ENCODE assay signal across 9 cellular contexts in genomic region chr7:38070718-38071117, GRCh38.
DNase-seq lines count a peak whose midpoint lies in the region; ATAC-seq and TF ChIP-seq lines count a peak whose summit lies in the region.
"Had no signal": no experiment of that assay in that cellular context is flagged by ENCODE, and none has a peak within 500 bp of the region (broad histone marks: within the 10 kb centered on the region; RNA-seq: fewer than 3 reads in every experiment).

No MANE protein-coding gene starts in this region.

- no peak overlapping the region for H3K4me3 ChIP-seq in SK-N-SH (ENCODE audit: low read depth in 2 of 2, low read length in 1 of 2)
- H3K4me3 ChIP-seq: skin epidermis had no signal

- peak; percentile 50 for ATAC-seq in GM18511 (IDR thresholded peaks at IDR 0.05; ENCODE audit: unreplicated experiment)
- no peak for ATAC-seq in HG03520 (IDR thresholded peaks at IDR 0.05; ENCODE audit: unreplicated experiment)
- no peak for ATAC-seq in HG03280 (IDR thresholded peaks at IDR 0.05; ENCODE audit: unreplicated experiment)

- no peaks in the 10 kb centered on the region for H3K79me2 ChIP-seq in SK-N-SH (ENCODE audit: insufficient read depth)

- POLR2A ChIA-PET in SK-N-SH (lab: Yijun Ruan, JAX): no interaction called here

- H3K9me3 ChIP-seq in SK-N-SH: no peaks in the 10 kb centered on the region

- 14% methylated on average over 1 of the region's 1 CpG for WGBS in SK-N-SH (ENCODE audit: low lambda C conversion rate)

- no peak overlapping the region for H3K4me2 ChIP-seq in SK-N-SH

- no peaks in the 10 kb centered on the region; a peak in 1 of 4 replicates for H3K4me1 ChIP-seq in SK-N-SH (ENCODE audit: control insufficient read depth in 1 of 2, insufficient read depth in 2 of 2, low read depth in 1 of 2, low read length in 1 of 2)

- TF ChIP-seq RAD21 in SK-N-SH (IDR thresholded peaks at IDR 0.05; ENCODE audit: low read length): peak; percentile 54

- H3K27me3 ChIP-seq in SK-N-SH (ENCODE audit: insufficient read depth): no peaks in the 10 kb centered on the region

- TF ChIP-seq EP300 in SK-N-SH (IDR thresholded peaks at IDR 0.05; ENCODE audit: borderline replicate concordance in 1 of 2, low read depth in 1 of 2, low read length in 1 of 2): peak in 1 of 2 experiments; percentile 72; a peak in 2 of 4 replicates

- TF ChIP-seq CTCF in SK-N-SH (IDR thresholded peaks at IDR 0.05): peak; percentile 69

- no peak overlapping the region for H2AFZ ChIP-seq in SK-N-SH (ENCODE audit: low read depth)

- no peaks in the 10 kb centered on the region for H4K20me1 ChIP-seq in SK-N-SH (ENCODE audit: insufficient read depth)

- H3F3A ChIP-seq in SK-N-SH (replicated peaks; ENCODE audit: insufficient read depth): no peaks in the 10 kb centered on the region

- DNase-seq in ACHN (peak; percentile 48), SK-N-SH (peak; percentile 73), iPS DF 19.7 (ENCODE audit: low read depth, low spot score) (peak; percentile 47), NCI-H2227 treated with DMSO at 0.1 percent for 48 hours (lab: John Stamatoyannopoulos, UW) (no peak), ureter (ENCODE audit: low spot score) (no peak)

- H3K9me2 ChIP-seq in SK-N-SH: no peaks in the 10 kb centered on the region

- in situ Hi-C loops in ACHN (cut with HindIII; ENCODE audit: low pct_ligation_motif_present, low pct_unique_long_range_greater_than_20kb, low sequenced_read_pairs): no loop called here

- H3K36me3 ChIP-seq in SK-N-SH (replicated peaks in 1 of 2; ENCODE audit: control insufficient read depth in 1 of 2, insufficient read depth in 2 of 2, low read length in 1 of 2): no peaks in the 10 kb centered on the region

- CTCF ChIA-PET in SK-N-SH (lab: Yijun Ruan, JAX): interaction anchor here (0.6 to 4.3 kb wide), 26 partner anchors 9 to 178 kb away, joined by 3 to 23 read pairs (median 5); partner anchors contain the start of genes EPDR1 and SFRP4

- no peak overlapping the region for H3K9ac ChIP-seq in SK-N-SH

- peak overlapping the region in 1 of 2 experiments; percentile 69; a peak in 2 of 4 replicates for H3K27ac ChIP-seq in SK-N-SH (ENCODE audit: low read depth in 2 of 2, low read length in 1 of 2)
- H3K27ac ChIP-seq: skin epidermis had no signal

TF ChIP-seq in SK-N-SH, 30 proteins besides CTCF, POLR2A, EP300 and RAD21 (continues in another document):
- TF ChIP-seq SIN3A (IDR thresholded peaks at IDR 0.05; ENCODE audit: borderline replicate concordance, low read depth, low read length) (no peak), TCF12 (IDR thresholded peaks at IDR 0.05) (no peak), POLR2AphosphoS5 (IDR thresholded peaks at IDR 0.05; ENCODE audit: low read depth, low read length) (no peak), USF2 (IDR thresholded peaks at IDR 0.05; ENCODE audit: borderline replicate concordance, low read depth, low read length) (no peak), TAF1 (IDR thresholded peaks at IDR 0.05; ENCODE audit: borderline replicate concordance, low read depth, low read length) (no peak), SMC3 (IDR thresholded peaks at IDR 0.05; ENCODE audit: low read depth, low read length) (peak; percentile 29; the same call in 1 of the 2 replicates), ZBTB33 (IDR thresholded peaks at IDR 0.05; ENCODE audit: borderline replicate concordance, low read depth) (no peak), IRF3 (IDR thresholded peaks at IDR 0.05; ENCODE audit: low read depth, low read length) (no peak), MEF2A (IDR thresholded peaks at IDR 0.05; ENCODE audit: borderline replicate concordance, low read depth) (no peak), FOXJ3 (CRISPR knock-in tag; IDR thresholded peaks at IDR 0.05) (no peak), RFX5 (IDR thresholded peaks at IDR 0.05; ENCODE audit: low read length) (peak; percentile 45; the same call in 1 of the 2 replicates), NRF1 (IDR thresholded peaks at IDR 0.05; ENCODE audit: low read depth, low read length) (no peak), FOSL2 (IDR thresholded peaks at IDR 0.05; ENCODE audit: borderline replicate concordance, low read depth) (no peak), GATA2 (CRISPR knock-in tag; IDR thresholded peaks at IDR 0.05) (peak; percentile 50; the same call in 1 of the 2 replicates), FOXM1 (IDR thresholded peaks at IDR 0.05; ENCODE audit: low read depth) (no peak), RCOR1 (IDR thresholded peaks at IDR 0.05; ENCODE audit: low read length) (peak; percentile 68), GABPA (IDR thresholded peaks at IDR 0.05; ENCODE audit: low read depth) (no peak)
- TF ChIP-seq, protein P1, sequence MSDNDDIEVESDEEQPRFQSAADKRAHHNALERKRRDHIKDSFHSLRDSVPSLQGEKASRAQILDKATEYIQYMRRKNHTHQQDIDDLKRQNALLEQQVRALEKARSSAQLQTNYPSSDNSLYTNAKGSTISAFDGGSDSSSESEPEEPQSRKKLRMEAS (IDR thresholded peaks at IDR 0.05; ENCODE audit: low read depth): no peak
- TF ChIP-seq, protein P2, sequence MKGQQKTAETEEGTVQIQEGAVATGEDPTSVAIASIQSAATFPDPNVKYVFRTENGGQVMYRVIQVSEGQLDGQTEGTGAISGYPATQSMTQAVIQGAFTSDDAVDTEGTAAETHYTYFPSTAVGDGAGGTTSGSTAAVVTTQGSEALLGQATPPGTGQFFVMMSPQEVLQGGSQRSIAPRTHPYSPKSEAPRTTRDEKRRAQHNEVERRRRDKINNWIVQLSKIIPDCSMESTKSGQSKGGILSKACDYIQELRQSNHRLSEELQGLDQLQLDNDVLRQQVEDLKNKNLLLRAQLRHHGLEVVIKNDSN (IDR thresholded peaks at IDR 0.05; ENCODE audit: borderline replicate concordance, low read depth): no peak
- TF ChIP-seq, protein P3, sequence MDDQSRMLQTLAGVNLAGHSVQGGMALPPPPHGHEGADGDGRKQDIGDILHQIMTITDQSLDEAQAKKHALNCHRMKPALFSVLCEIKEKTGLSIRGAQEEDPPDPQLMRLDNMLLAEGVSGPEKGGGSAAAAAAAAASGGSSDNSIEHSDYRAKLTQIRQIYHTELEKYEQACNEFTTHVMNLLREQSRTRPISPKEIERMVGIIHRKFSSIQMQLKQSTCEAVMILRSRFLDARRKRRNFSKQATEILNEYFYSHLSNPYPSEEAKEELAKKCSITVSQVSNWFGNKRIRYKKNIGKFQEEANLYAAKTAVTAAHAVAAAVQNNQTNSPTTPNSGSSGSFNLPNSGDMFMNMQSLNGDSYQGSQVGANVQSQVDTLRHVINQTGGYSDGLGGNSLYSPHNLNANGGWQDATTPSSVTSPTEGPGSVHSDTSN (IDR thresholded peaks at IDR 0.05): no peak

Comparison
In these comparisons a context has a peak if more than half of its experiments do, and no peak if none do; other contexts are left out.
1. DNase-seq: peak in ACHN (single experiment), SK-N-SH (single experiment) and iPS DF 19.7 (single experiment); none in NCI-H2227 treated with DMSO at 0.1 percent for 48 hours (single experiment) and ureter (single experiment).